ENCODE assay signal across 8 cellular contexts in genomic region chr12:121513464-121514183, GRCh38.
A peak's percentile ranks its signal among the peaks of the same experiment; 100 is the strongest.
DNase-seq lines count a peak whose midpoint lies in the region; ATAC-seq and TF ChIP-seq lines count a peak whose summit lies in the region.

No MANE protein-coding gene starts in this region.

- peaks cover 8% of the 10 kb centered on the region for H3K36me3 ChIP-seq in CD8-positive, alpha-beta memory T cell (ENCODE audit: insufficient read depth, low read length)
- peaks cover 0 to 8% (median 0%) of the 10 kb centered on the region in 3 donors for H3K36me3 ChIP-seq in Peyer's patch

- POLR2A ChIA-PET in CD8-positive, alpha-beta memory T cell (lab: Charles Lee): no interaction called here

- no peaks in the 10 kb centered on the region for H3K27me3 ChIP-seq in CD8-positive, alpha-beta memory T cell (ENCODE audit: insufficient read depth, low read length, poor library complexity, severe bottlenecking)
- no peaks in the 10 kb centered on the region for H3K27me3 ChIP-seq in Peyer's patch

- no peaks in the 10 kb centered on the region for H3K9me3 ChIP-seq in CD8-positive, alpha-beta memory T cell (ENCODE audit: low read length)
- no peaks in the 10 kb centered on the region for H3K9me3 ChIP-seq in Peyer's patch

- no peak overlapping the region for H3K4me3 ChIP-seq in CD8-positive, alpha-beta memory T cell (ENCODE audit: low read length)
- H3K4me3 ChIP-seq in Peyer's patch: no peak overlapping the region

- ATAC-seq in GM18502 (IDR thresholded peaks at IDR 0.05; ENCODE audit: poor library complexity, unreplicated experiment): peak; percentile 75
- peak; percentile 73 for ATAC-seq in HG02870 (IDR thresholded peaks at IDR 0.05; ENCODE audit: unreplicated experiment)
- ATAC-seq in HG03039 (IDR thresholded peaks at IDR 0.05; ENCODE audit: unreplicated experiment): no peak

- H3K4me1 ChIP-seq in CD8-positive, alpha-beta memory T cell (ENCODE audit: insufficient read depth, low read length): peaks cover 4% of the 10 kb centered on the region
- H3K4me1 ChIP-seq in Peyer's patch: no peaks in the 10 kb centered on the region

- no peak for DNase-seq in CD8-positive, alpha-beta memory T cell
- peak in 2 of 3 donors; percentile 75 to 79 for DNase-seq in Peyer's patch
- peak; percentile 83 for DNase-seq in germinal center (ENCODE audit: low spot score)
- DNase-seq in osteocyte (ENCODE audit: extremely low spot score, unreplicated experiment): no peak
- no peak for DNase-seq in GF-D8 (lab: John Stamatoyannopoulos, UW)

- H3K27me3 Mint-ChIP-seq in CD8-positive, alpha-beta memory T cell: no peaks in the 10 kb centered on the region
- no peaks in the 10 kb centered on the region for H3K27me3 Mint-ChIP-seq in osteocyte (ENCODE audit: unreplicated experiment)

- peak overlapping the region in 7 of 8 donors; percentile 66 to 88 (median 74) for H3K27ac Mint-ChIP-seq in CD8-positive, alpha-beta memory T cell
- no peak overlapping the region for H3K27ac Mint-ChIP-seq in osteocyte (ENCODE audit: unreplicated experiment)

- CTCF ChIA-PET in CD8-positive, alpha-beta memory T cell (lab: Charles Lee): interaction anchor here (1.0 to 1.1 kb wide), 2 partner anchors 13 to 38 kb away, joined by 3 read pairs; no protein-coding TSS in a partner anchor

- no peaks in the 10 kb centered on the region for H3K9me3 Mint-ChIP-seq in CD8-positive, alpha-beta memory T cell
- H3K9me3 Mint-ChIP-seq in osteocyte (ENCODE audit: unreplicated experiment): no peaks in the 10 kb centered on the region

- TF ChIP-seq POLR2A in Peyer's patch (IDR thresholded peaks at IDR 0.05): no peak

- no peak for TF ChIP-seq CTCF in Peyer's patch (IDR thresholded peaks at IDR 0.05)
- no peak for TF ChIP-seq CTCF in osteocyte (IDR thresholded peaks at IDR 0.05)

- peaks cover 0 to 52% (median 6%) of the 10 kb centered on the region in 3 donors for H3K36me3 Mint-ChIP-seq in CD8-positive, alpha-beta memory T cell
- peaks cover 8% of the 10 kb centered on the region for H3K36me3 Mint-ChIP-seq in osteocyte (ENCODE audit: unreplicated experiment)

- no peak overlapping the region for H3K4me3 Mint-ChIP-seq in CD8-positive, alpha-beta memory T cell
- no peak overlapping the region for H3K4me3 Mint-ChIP-seq in osteocyte (ENCODE audit: unreplicated experiment)

- H3K27ac ChIP-seq in CD8-positive, alpha-beta memory T cell (ENCODE audit: low read depth, low read length): no peak overlapping the region
- peak overlapping the region in 2 of 4 donors; percentile 60 to 76 for H3K27ac ChIP-seq in Peyer's patch

- H3K4me1 Mint-ChIP-seq in CD8-positive, alpha-beta memory T cell: peaks cover 6 to 15% (median 14%) of the 10 kb centered on the region in 3 donors
- no peaks in the 10 kb centered on the region for H3K4me1 Mint-ChIP-seq in osteocyte (ENCODE audit: unreplicated experiment)

Comparison
In these comparisons a context has a peak if more than half of its experiments do, and no peak if none do; other contexts are left out.
1. DNase-seq: peak in Peyer's patch (2 of 3) and germinal center (single experiment); none in CD8-positive, alpha-beta memory T cell (0 of 5), osteocyte (single experiment) and GF-D8 (single experiment).